Comparison of ENCODE assay signal across 16 cellular contexts in the genomic region with DNA sequence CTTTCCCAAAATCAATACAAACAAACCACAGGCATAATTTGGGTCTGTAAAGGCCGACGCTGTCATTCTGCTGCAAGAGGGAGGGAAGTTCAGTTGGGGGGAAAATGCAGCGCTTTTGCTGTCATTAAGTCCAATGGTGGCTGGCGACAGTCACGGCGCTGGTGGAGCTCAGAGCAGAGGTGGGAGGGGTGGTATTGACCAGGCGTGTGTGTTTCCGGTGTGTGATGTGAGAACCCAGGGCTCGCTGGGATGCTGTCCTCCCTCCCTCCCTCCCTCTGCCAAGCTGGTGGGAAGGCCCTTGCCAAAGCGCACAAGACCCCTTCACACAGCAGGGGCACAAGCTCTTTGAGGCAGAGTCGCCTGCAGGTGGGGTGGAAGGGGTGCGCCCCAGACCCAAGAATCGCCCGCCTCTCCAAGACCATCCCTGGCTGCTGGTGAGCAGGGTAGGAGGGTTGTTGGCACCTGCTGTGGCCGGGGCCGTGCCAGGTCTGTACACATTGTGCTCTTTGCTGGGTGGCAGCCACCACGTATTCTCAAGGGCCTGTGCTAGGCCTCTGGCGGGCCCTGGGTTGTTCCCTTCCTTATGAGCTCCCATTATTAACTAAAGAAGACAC.
A peak's percentile ranks its signal among the peaks of the same experiment; 100 is the strongest.
DNase-seq lines count a peak whose midpoint lies in the region; ATAC-seq and TF ChIP-seq lines count a peak whose summit lies in the region.
"Had no signal": no experiment of that assay in that cellular context is flagged by ENCODE, and none has a peak within 500 bp of the region (broad histone marks: within the 10 kb centered on the region; RNA-seq: fewer than 3 reads in every experiment).

No MANE protein-coding gene starts in this region.

- intact Hi-C loops in natural killer cell (cut with micrococcal nuclease), result no loop called here
- intact Hi-C loops in activated naive CD4-positive, alpha-beta T cell treated with anti-CD3 and anti-CD28 coated beads for 36 hours (cut with micrococcal nuclease), result no loop called here

- ATAC-seq in natural killer cell, result peak in 2 of 3 donors; percentile 34 to 45
- no peak for ATAC-seq in natural killer cell treated with Interleukin-12 subunit alpha and Interleukin-12 subunit beta and Interleukin-15 and Interleukin-18, amount 100 ng/mL, for 72 hours
- ATAC-seq in GM18498 (IDR thresholded peaks at IDR 0.05; ENCODE audit: unreplicated experiment), result no peak
- ATAC-seq in GM21390 (IDR thresholded peaks at IDR 0.05; ENCODE audit: unreplicated experiment), result no peak
- ATAC-seq: left lung had no signal

- H3K27ac Mint-ChIP-seq in natural killer cell, result no peak overlapping the region
- H3K27ac Mint-ChIP-seq in natural killer cell treated with Interleukin-12 subunit alpha and Interleukin-12 subunit beta and Interleukin-15 and Interleukin-18, amount 100 ng/mL, for 72 hours, result no peak overlapping the region
- no peak overlapping the region for H3K27ac Mint-ChIP-seq in activated naive CD8-positive, alpha-beta T cell treated with anti-CD3 and anti-CD28 coated beads for 36 hours
- no peak overlapping the region for H3K27ac Mint-ChIP-seq in activated naive CD4-positive, alpha-beta T cell treated with anti-CD3 and anti-CD28 coated beads for 36 hours
- H3K27ac Mint-ChIP-seq: activated T-helper 2 cell treated with anti-CD3 and anti-CD28 coated beads, Interferon-gamma antibody, Interleukin-2, Interleukin-4, amounts not matched to agents 10 μg/mL and 5 μg/mL and 100 μg/mL, durations not matched to agents 14 hours and 24 hours and 36 hours had no signal

- no peak for TF ChIP-seq POLR2A in erythroblast (IDR thresholded peaks at IDR 0.05; ENCODE audit: low read length)

- H3K27me3 Mint-ChIP-seq in natural killer cell (ENCODE audit: low read depth in 2 of 2), result no peaks in the 10 kb centered on the region
- H3K27me3 Mint-ChIP-seq in natural killer cell treated with Interleukin-12 subunit alpha and Interleukin-12 subunit beta and Interleukin-15 and Interleukin-18, amount 100 ng/mL, for 72 hours, result no peaks in the 10 kb centered on the region
- H3K27me3 Mint-ChIP-seq in activated naive CD8-positive, alpha-beta T cell treated with anti-CD3 and anti-CD28 coated beads for 36 hours, result no peaks in the 10 kb centered on the region
- H3K27me3 Mint-ChIP-seq in activated naive CD4-positive, alpha-beta T cell treated with anti-CD3 and anti-CD28 coated beads for 36 hours (ENCODE audit: low read depth), result no peaks in the 10 kb centered on the region

- no peaks in the 10 kb centered on the region for H3K36me3 Mint-ChIP-seq in natural killer cell
- H3K36me3 Mint-ChIP-seq in natural killer cell treated with Interleukin-12 subunit alpha and Interleukin-12 subunit beta and Interleukin-15 and Interleukin-18, amount 100 ng/mL, for 72 hours, result no peaks in the 10 kb centered on the region
- H3K36me3 Mint-ChIP-seq in activated naive CD8-positive, alpha-beta T cell treated with anti-CD3 and anti-CD28 coated beads for 36 hours, result no peaks in the 10 kb centered on the region
- H3K36me3 Mint-ChIP-seq in activated naive CD4-positive, alpha-beta T cell treated with anti-CD3 and anti-CD28 coated beads for 36 hours (ENCODE audit: low read depth), result no peaks in the 10 kb centered on the region

- DNase-seq in natural killer cell, result no peak
- DNase-seq in natural killer cell treated with Interleukin-12 subunit alpha and Interleukin-12 subunit beta and Interleukin-15 and Interleukin-18, amount 100 ng/mL, for 72 hours (ENCODE audit: low spot score), result no peak
- DNase-seq in NCI-H2081 (lab: John Stamatoyannopoulos, UW), result peak; percentile 54 to 83
- no peak for DNase-seq in activated naive CD8-positive, alpha-beta T cell treated with anti-CD3 and anti-CD28 coated beads for 36 hours
- no peak for DNase-seq in erythroblast (lab: John Stamatoyannopoulos, UW)
- DNase-seq in activated naive CD4-positive, alpha-beta T cell treated with anti-CD3 and anti-CD28 coated beads for 36 hours, result no peak
- DNase-seq: amniotic stem cell, cerebellar nuclear complex, NCI-H446 treated with DMSO at 0.1 percent for 48 hours, posterior cingulate gyrus, T-helper 1 cell, WERI-Rb-1 had no signal

- peaks cover 0 to 10% of the 10 kb centered on the region in 2 donors for H3K4me1 Mint-ChIP-seq in natural killer cell
- H3K4me1 Mint-ChIP-seq in natural killer cell treated with Interleukin-12 subunit alpha and Interleukin-12 subunit beta and Interleukin-15 and Interleukin-18, amount 100 ng/mL, for 72 hours (ENCODE audit: low read depth in 2 of 2), result peaks cover 0 to 3% of the 10 kb centered on the region in 2 donors
- peaks cover 13% of the 10 kb centered on the region for H3K4me1 Mint-ChIP-seq in activated naive CD8-positive, alpha-beta T cell treated with anti-CD3 and anti-CD28 coated beads for 36 hours
- peaks cover 13% of the 10 kb centered on the region for H3K4me1 Mint-ChIP-seq in activated naive CD4-positive, alpha-beta T cell treated with anti-CD3 and anti-CD28 coated beads for 36 hours (ENCODE audit: low read depth)

- TF ChIP-seq CTCF in natural killer cell (IDR thresholded peaks at IDR 0.05), result no peak

- CTCF ChIA-PET in activated naive CD4-positive, alpha-beta T cell treated with anti-CD3 and anti-CD28 coated beads for 36 hours (lab: Charles Lee), result interaction anchor here (0.5 to 1.2 kb wide), 3 partner anchors 13 to 316 kb away, joined by 3 to 4 read pairs (median 4); no protein-coding TSS in a partner anchor

- H3K9me3 Mint-ChIP-seq in natural killer cell, result no peaks in the 10 kb centered on the region
- no peaks in the 10 kb centered on the region for H3K9me3 Mint-ChIP-seq in natural killer cell treated with Interleukin-12 subunit alpha and Interleukin-12 subunit beta and Interleukin-15 and Interleukin-18, amount 100 ng/mL, for 72 hours
- no peaks in the 10 kb centered on the region for H3K9me3 Mint-ChIP-seq in activated naive CD8-positive, alpha-beta T cell treated with anti-CD3 and anti-CD28 coated beads for 36 hours
- no peaks in the 10 kb centered on the region for H3K9me3 Mint-ChIP-seq in activated naive CD4-positive, alpha-beta T cell treated with anti-CD3 and anti-CD28 coated beads for 36 hours
- H3K9me3 Mint-ChIP-seq: activated T-helper 2 cell treated with anti-CD3 and anti-CD28 coated beads, Interferon-gamma antibody, Interleukin-2, Interleukin-4, amounts not matched to agents 10 μg/mL and 5 μg/mL and 100 μg/mL, durations not matched to agents 14 hours and 24 hours and 36 hours had no signal

- H3K4me3 Mint-ChIP-seq in natural killer cell, result peak overlapping the region; percentile 42
- H3K4me3 Mint-ChIP-seq in natural killer cell treated with Interleukin-12 subunit alpha and Interleukin-12 subunit beta and Interleukin-15 and Interleukin-18, amount 100 ng/mL, for 72 hours, result no peak overlapping the region
- peak overlapping the region; percentile 16 for H3K4me3 Mint-ChIP-seq in activated naive CD8-positive, alpha-beta T cell treated with anti-CD3 and anti-CD28 coated beads for 36 hours
- H3K4me3 Mint-ChIP-seq in activated naive CD4-positive, alpha-beta T cell treated with anti-CD3 and anti-CD28 coated beads for 36 hours, result no peak overlapping the region

Comparison
In these comparisons a context has a peak if more than half of its experiments do, and no peak if none do; other contexts are left out.
1. ATAC-seq: peak in natural killer cell (2 of 3); none in natural killer cell treated with Interleukin-12 subunit alpha and Interleukin-12 subunit beta and Interleukin-15 and Interleukin-18, amount 100 ng/mL, for 72 hours (0 of 2), GM18498 (single experiment) and GM21390 (single experiment).
2. H3K4me3 Mint-ChIP-seq: peak in natural killer cell (single experiment) and activated naive CD8-positive, alpha-beta T cell treated with anti-CD3 and anti-CD28 coated beads for 36 hours (single experiment); none in natural killer cell treated with Interleukin-12 subunit alpha and Interleukin-12 subunit beta and Interleukin-15 and Interleukin-18, amount 100 ng/mL, for 72 hours (single experiment) and activated naive CD4-positive, alpha-beta T cell treated with anti-CD3 and anti-CD28 coated beads for 36 hours (single experiment).
3. DNase-seq: peak in NCI-H2081 (2 of 2); none in natural killer cell (single experiment), natural killer cell treated with Interleukin-12 subunit alpha and Interleukin-12 subunit beta and Interleukin-15 and Interleukin-18, amount 100 ng/mL, for 72 hours (single experiment), activated naive CD8-positive, alpha-beta T cell treated with anti-CD3 and anti-CD28 coated beads for 36 hours (single experiment), erythroblast (0 of 2) and activated naive CD4-positive, alpha-beta T cell treated with anti-CD3 and anti-CD28 coated beads for 36 hours (single experiment).